In the genomic region with DNA sequence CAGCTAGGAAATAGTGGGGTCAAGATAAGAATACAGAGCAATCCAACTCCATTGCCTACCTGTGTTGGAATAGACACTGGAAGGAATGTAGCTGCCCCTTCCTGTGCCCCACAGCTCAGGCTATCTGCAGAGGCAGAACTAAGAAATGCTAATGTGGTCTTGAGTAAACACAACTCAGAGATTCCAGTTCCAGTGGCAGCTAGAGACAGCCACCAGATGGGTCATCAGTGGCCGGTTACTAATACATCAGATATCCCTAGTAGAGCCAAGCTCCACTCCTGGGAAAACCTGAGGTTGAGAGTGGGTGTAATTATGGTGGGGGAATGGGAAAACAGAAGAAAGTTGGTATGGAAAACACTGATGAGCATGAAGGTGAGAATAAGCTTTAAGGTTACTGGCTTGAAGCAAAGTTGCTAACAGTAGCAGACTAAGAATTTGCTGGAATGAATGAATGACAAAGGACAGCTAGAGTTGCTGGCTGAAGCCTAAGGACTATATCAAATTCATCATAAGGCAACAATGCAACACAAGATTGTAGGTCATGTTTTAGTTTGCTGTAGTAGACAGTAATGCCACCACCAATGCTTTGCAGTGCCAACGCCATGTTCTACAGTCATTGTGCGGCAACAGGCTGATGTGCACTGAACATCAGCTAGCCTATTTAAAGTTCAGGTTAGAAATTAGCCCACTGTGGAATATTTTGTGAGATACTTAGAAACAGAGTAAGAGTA, we compare ENCODE assay signal across 13 cellular contexts. TPM values are rescaled to one million over a fixed set of nuclear protein-coding genes. Genes with fewer than 3 reads are reported as not detected.
DNase-seq lines count a peak whose midpoint lies in the region; ATAC-seq and TF ChIP-seq lines count a peak whose summit lies in the region.
"Had no signal": no experiment of that assay in that cellular context is flagged by ENCODE, and none has a peak within 500 bp of the region (broad histone marks: within the 10 kb centered on the region; RNA-seq: fewer than 3 reads in every experiment).

No MANE protein-coding gene starts in this region.

- peaks cover 10% of the 10 kb centered on the region for H3K36me3 Mint-ChIP-seq in nephron (ENCODE audit: low read depth)
- H3K36me3 Mint-ChIP-seq in stimulated activated effector memory CD8-positive, alpha-beta T cell treated with anti-CD3 and anti-CD28 coated beads, Interleukin-12 subunit alpha, Interleukin-12 subunit beta, amount 100 ng/mL, for 72 hours, result no peaks in the 10 kb centered on the region

- intact Hi-C loops in OCI-LY7 (cut with micrococcal nuclease; ENCODE audit: unreplicated experiment), result no loop called here

- H3K27me3 Mint-ChIP-seq in nephron (ENCODE audit: low read depth), result no peaks in the 10 kb centered on the region
- H3K27me3 Mint-ChIP-seq: CD4-positive, CD25-positive, alpha-beta regulatory T cell; central memory CD8-positive, alpha-beta T cell had no signal

- H2AFZ ChIP-seq in OCI-LY7 (ENCODE audit: low read length), result no peak overlapping the region

- no peak overlapping the region for H3K4me3 ChIP-seq in epithelial cell of esophagus (ENCODE audit: low read length)
- H3K4me3 ChIP-seq in OCI-LY7 (ENCODE audit: low read depth, low read length, poor library complexity, severe bottlenecking), result no peak overlapping the region

- CTCF ChIA-PET in OCI-LY7 (lab: Charles Lee; ENCODE audit: unreplicated experiment), result no interaction called here

- POLR2A ChIA-PET in OCI-LY7 (lab: Charles Lee), result interaction anchor here (0.5 to 0.7 kb wide), 3 partner anchors 15 to 75 kb away, joined by 3 read pairs; no protein-coding TSS in a partner anchor

- H3K79me2 ChIP-seq in OCI-LY7 (ENCODE audit: insufficient read depth, low read depth, low read length), result no peaks in the 10 kb centered on the region

- no peak overlapping the region for H3K27ac ChIP-seq in OCI-LY7 (ENCODE audit: low read depth, low read length, poor library complexity, severe bottlenecking)

- H4K20me1 ChIP-seq in OCI-LY7 (ENCODE audit: insufficient read depth, low read length), result no peaks in the 10 kb centered on the region

- ATAC-seq in stimulated activated effector memory CD8-positive, alpha-beta T cell treated with anti-CD3 and anti-CD28 coated beads, Interleukin-12 subunit alpha, Interleukin-12 subunit beta, amount 100 ng/mL, for 72 hours, result no peak

- H3K4me2 ChIP-seq in OCI-LY7 (ENCODE audit: low read length), result no peak overlapping the region

- H3K4me1 Mint-ChIP-seq in nephron, result peaks cover 36% of the 10 kb centered on the region
- peaks cover 32% of the 10 kb centered on the region for H3K4me1 Mint-ChIP-seq in stimulated activated effector memory CD8-positive, alpha-beta T cell treated with anti-CD3 and anti-CD28 coated beads, Interleukin-12 subunit alpha, Interleukin-12 subunit beta, amount 100 ng/mL, for 72 hours

- no peaks in the 10 kb centered on the region for H3K4me1 ChIP-seq in OCI-LY7 (ENCODE audit: insufficient read depth, low read length, poor library complexity, severe bottlenecking)

- H3K9me3 Mint-ChIP-seq in nephron, result no peaks in the 10 kb centered on the region
- no peaks in the 10 kb centered on the region for H3K9me3 Mint-ChIP-seq in stimulated activated effector memory CD8-positive, alpha-beta T cell treated with anti-CD3 and anti-CD28 coated beads, Interleukin-12 subunit alpha, Interleukin-12 subunit beta, amount 100 ng/mL, for 72 hours
- H3K9me3 Mint-ChIP-seq: activated T-helper 1 cell treated with anti-CD3 and anti-CD28 coated beads, Interleukin-12 subunit alpha, Interleukin-12 subunit beta, Interleukin-2, Interleukin-4 antibody, amounts not matched to agents 30 ng/mL and 10 ng/mL and 1 ng/mL, durations not matched to agents 14 hours and 24 hours and 36 hours; CD4-positive, CD25-positive, alpha-beta regulatory T cell; central memory CD8-positive, alpha-beta T cell had no signal

- TF ChIP-seq CTCF in epithelial cell of esophagus (IDR thresholded peaks at IDR 0.05; ENCODE audit: insufficient read depth, low read depth, low read length, missing control alignments), result no peak
- no peak for TF ChIP-seq CTCF in nephron (IDR thresholded peaks at IDR 0.05; ENCODE audit: unreplicated experiment in 3 of 3)
- no peak for TF ChIP-seq CTCF in OCI-LY7 (conservative IDR thresholded peaks at IDR 0.05; ENCODE audit: low read length)

- no peaks in the 10 kb centered on the region for H3K36me3 ChIP-seq in OCI-LY7 (ENCODE audit: insufficient read depth, low read length)

- BruUV-seq in OCI-LY7 (replicated peaks; lab: Mats Ljungman, UMichigan), result no TSS peak

- H3K9me3 ChIP-seq in OCI-LY7 (ENCODE audit: low read length), result no peaks in the 10 kb centered on the region

- peak overlapping the region; percentile 18 to 93 (median 55) for H3K27ac Mint-ChIP-seq in nephron
- no peak overlapping the region for H3K27ac Mint-ChIP-seq in stimulated activated effector memory CD8-positive, alpha-beta T cell treated with anti-CD3 and anti-CD28 coated beads, Interleukin-12 subunit alpha, Interleukin-12 subunit beta, amount 100 ng/mL, for 72 hours
- H3K27ac Mint-ChIP-seq: activated T-helper 1 cell treated with anti-CD3 and anti-CD28 coated beads, Interleukin-12 subunit alpha, Interleukin-12 subunit beta, Interleukin-2, Interleukin-4 antibody, amounts not matched to agents 30 ng/mL and 10 ng/mL and 1 ng/mL, durations not matched to agents 14 hours and 24 hours and 36 hours; CD4-positive, CD25-positive, alpha-beta regulatory T cell had no signal

- DNase-seq in AG20443 (ENCODE audit: low spot score) (peak; percentile 74), M059J (ENCODE audit: low read depth) (peak; percentile 99), epithelial cell of esophagus (ENCODE audit: low read depth) (peak; percentile 58), OCI-LY7 (ENCODE audit: low spot score) (no peak)
- no peak for DNase-seq in effector CD8-positive, alpha-beta T cell (lab: John Stamatoyannopoulos, UW)
- no peak for DNase-seq in activated CD4-positive, CD25-positive, alpha-beta regulatory T cell (lab: John Stamatoyannopoulos, UW)
- DNase-seq in stimulated activated effector memory CD8-positive, alpha-beta T cell treated with anti-CD3 and anti-CD28 coated beads, Interleukin-12 subunit alpha, Interleukin-12 subunit beta, amount 100 ng/mL, for 72 hours (ENCODE audit: low spot score in 2 of 2), result no peak
- DNase-seq: CD4-positive, CD25-positive, alpha-beta regulatory T cell; NCI-H1694 had no signal

- no peaks in the 10 kb centered on the region for H3K9me2 ChIP-seq in OCI-LY7 (ENCODE audit: insufficient read depth, low read length)

- H3K4me3 Mint-ChIP-seq in nephron, result peak overlapping the region in 1 of 3 experiments; percentile 3
- no peak overlapping the region for H3K4me3 Mint-ChIP-seq in stimulated activated effector memory CD8-positive, alpha-beta T cell treated with anti-CD3 and anti-CD28 coated beads, Interleukin-12 subunit alpha, Interleukin-12 subunit beta, amount 100 ng/mL, for 72 hours
- H3K4me3 Mint-ChIP-seq: activated T-helper 1 cell treated with anti-CD3 and anti-CD28 coated beads, Interleukin-12 subunit alpha, Interleukin-12 subunit beta, Interleukin-2, Interleukin-4 antibody, amounts not matched to agents 30 ng/mL and 10 ng/mL and 1 ng/mL, durations not matched to agents 14 hours and 24 hours and 36 hours; CD4-positive, CD25-positive, alpha-beta regulatory T cell; central memory CD8-positive, alpha-beta T cell had no signal

RNA-seq across cellular contexts. Expression of gene FAM83C, which starts 28.3 kb away (rescaled TPM):
- 0.02 TPM in 1 of 2 replicates, not detected in the other for total RNA-seq in M059J (2014; rRNA removed; shearing (Covaris generic))
- total RNA-seq in OCI-LY7 (2014; rRNA removed; shearing (Covaris generic)), result not detected in 2 replicates
- total RNA-seq in OCI-LY7 (2022), result not detected in 2 replicates
- total RNA-seq: activated T-helper 1 cell treated with anti-CD3 and anti-CD28 coated beads, Interleukin-12 subunit alpha, Interleukin-12 subunit beta, Interleukin-2, Interleukin-4 antibody, amounts not matched to agents 30 ng/mL and 10 ng/mL and 1 ng/mL, durations not matched to agents 14 hours and 24 hours and 36 hours; CD4-positive, CD25-positive, alpha-beta regulatory T cell; fibroblast of villous mesenchyme had no signal

RNA-seq across cellular contexts. Expression of gene EIF6, which starts 36.0 kb away (rescaled TPM):
- total RNA-seq in M059J (2014; rRNA removed; shearing (Covaris generic)), result 303 and 313 TPM in 2 replicates
- total RNA-seq in OCI-LY7 (2014; rRNA removed; shearing (Covaris generic)), result 93.9 and 113 TPM in 2 replicates
- total RNA-seq in OCI-LY7 (2022), result 90.6 and 106 TPM in 2 replicates

RNA-seq across cellular contexts. Expression of gene MMP24OS, which starts 42.6 kb away (rescaled TPM):
- 10.6 and 19.4 TPM in 2 replicates for total RNA-seq in M059J (2014; rRNA removed; shearing (Covaris generic))
- total RNA-seq in OCI-LY7 (2014; rRNA removed; shearing (Covaris generic)), result 13.2 and 14.8 TPM in 2 replicates
- total RNA-seq in OCI-LY7 (2022), result 44.6 and 48.5 TPM in 2 replicates

Comparison
In these comparisons a context has a peak if more than half of its experiments do, and no peak if none do; other contexts are left out.
1. DNase-seq: peak in AG20443 (single experiment), M059J (single experiment) and epithelial cell of esophagus (single experiment); none in effector CD8-positive, alpha-beta T cell (single experiment), activated CD4-positive, CD25-positive, alpha-beta regulatory T cell (0 of 4), stimulated activated effector memory CD8-positive, alpha-beta T cell treated with anti-CD3 and anti-CD28 coated beads, Interleukin-12 subunit alpha, Interleukin-12 subunit beta, amount 100 ng/mL, for 72 hours (0 of 2) and OCI-LY7 (single experiment).